7 cellular contexts compared by ENCODE assay signal in genomic region chrX:86579777-86580176, GRCh38.
"Had no signal": no experiment of that assay in that cellular context is flagged by ENCODE, and none has a peak within 500 bp of the region (broad histone marks: within the 10 kb centered on the region; RNA-seq: fewer than 3 reads in every experiment).

No MANE protein-coding gene starts in this region.

- FAIRE-seq: HepG2, HTR-8/SVneo, K562 had no signal

- H3K4me3 ChIP-seq: K562 had no signal

- H3K36me3 Mint-ChIP-seq: IgD-negative memory B cell had no signal

- H3K4me1 Mint-ChIP-seq: IgD-negative memory B cell had no signal

- H3K27ac Mint-ChIP-seq: IgD-negative memory B cell had no signal

- H3K27me3 Mint-ChIP-seq: IgD-negative memory B cell had no signal

- DNase-seq: IMR-90, KBM-7 had no signal

- H3K27ac ChIP-seq: HL-60 had no signal
